In the genomic region with DNA sequence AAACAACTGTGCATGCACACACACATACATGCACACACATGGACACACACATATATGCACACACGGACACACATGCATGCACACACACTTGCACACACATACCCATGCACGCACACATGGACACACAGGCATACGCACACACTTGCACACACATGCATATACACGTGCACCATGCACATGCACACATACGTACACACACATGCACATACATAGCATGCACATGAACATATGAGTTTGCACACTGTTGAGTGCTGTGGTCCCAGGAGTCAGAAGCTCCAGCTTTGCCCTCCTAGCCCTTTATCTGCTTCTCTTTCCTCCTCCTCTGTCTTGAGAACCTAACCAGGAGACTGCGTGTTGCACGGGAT, we compare ENCODE assay signal across 2 cellular contexts.
A peak's percentile ranks its signal among the peaks of the same experiment; 100 is the strongest.
TF ChIP-seq lines count a peak whose summit lies in the region.

No MANE protein-coding gene starts in this region.

TF ChIP-seq in HEK293, 187 proteins besides CTCF, POLR2A, EP300 and RAD21:
- TF ChIP-seq ZNF426 (tag by site-specific recombination; IDR thresholded peaks at IDR 0.05) (no peak), ZNF394 (tag by site-specific recombination; IDR thresholded peaks at IDR 0.05; ENCODE audit: borderline replicate concordance) (no peak), ZNF292 (tag by site-specific recombination; IDR thresholded peaks at IDR 0.05; ENCODE audit: borderline replicate concordance, low read depth) (no peak)
- TF ChIP-seq, protein P1, sequence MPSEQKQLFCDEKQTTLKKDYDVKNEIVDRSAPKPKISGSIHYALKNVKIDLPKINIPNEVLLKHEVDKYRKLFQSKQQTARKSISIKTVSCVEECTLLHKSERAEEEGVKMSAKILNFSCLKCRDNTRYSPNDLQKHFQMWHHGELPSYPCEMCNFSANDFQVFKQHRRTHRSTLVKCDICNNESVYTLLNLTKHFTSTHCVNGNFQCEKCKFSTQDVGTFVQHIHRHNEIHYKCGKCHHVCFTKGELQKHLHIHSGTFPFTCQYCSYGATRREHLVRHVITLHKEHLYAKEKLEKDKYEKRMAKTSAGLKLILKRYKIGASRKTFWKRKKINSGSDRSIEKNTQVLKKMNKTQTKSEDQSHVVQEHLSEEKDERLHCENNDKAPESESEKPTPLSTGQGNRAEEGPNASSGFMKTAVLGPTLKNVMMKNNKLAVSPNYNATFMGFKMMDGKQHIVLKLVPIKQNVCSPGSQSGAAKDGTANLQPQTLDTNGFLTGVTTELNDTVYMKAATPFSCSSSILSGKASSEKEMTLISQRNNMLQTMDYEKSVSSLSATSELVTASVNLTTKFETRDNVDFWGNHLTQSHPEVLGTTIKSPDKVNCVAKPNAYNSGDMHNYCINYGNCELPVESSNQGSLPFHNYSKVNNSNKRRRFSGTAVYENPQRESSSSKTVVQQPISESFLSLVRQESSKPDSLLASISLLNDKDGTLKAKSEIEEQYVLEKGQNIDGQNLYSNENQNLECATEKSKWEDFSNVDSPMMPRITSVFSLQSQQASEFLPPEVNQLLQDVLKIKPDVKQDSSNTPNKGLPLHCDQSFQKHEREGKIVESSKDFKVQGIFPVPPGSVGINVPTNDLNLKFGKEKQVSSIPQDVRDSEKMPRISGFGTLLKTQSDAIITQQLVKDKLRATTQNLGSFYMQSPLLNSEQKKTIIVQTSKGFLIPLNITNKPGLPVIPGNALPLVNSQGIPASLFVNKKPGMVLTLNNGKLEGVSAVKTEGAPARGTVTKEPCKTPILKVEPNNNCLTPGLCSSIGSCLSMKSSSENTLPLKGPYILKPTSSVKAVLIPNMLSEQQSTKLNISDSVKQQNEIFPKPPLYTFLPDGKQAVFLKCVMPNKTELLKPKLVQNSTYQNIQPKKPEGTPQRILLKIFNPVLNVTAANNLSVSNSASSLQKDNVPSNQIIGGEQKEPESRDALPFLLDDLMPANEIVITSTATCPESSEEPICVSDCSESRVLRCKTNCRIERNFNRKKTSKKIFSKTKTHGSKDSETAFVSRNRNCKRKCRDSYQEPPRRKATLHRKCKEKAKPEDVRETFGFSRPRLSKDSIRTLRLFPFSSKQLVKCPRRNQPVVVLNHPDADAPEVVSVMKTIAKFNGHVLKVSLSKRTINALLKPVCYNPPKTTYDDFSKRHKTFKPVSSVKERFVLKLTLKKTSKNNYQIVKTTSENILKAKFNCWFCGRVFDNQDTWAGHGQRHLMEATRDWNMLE (tag by site-specific recombination; conservative IDR thresholded peaks at IDR 0.05; ENCODE audit: low read depth): no peak
- TF ChIP-seq, protein P2, sequence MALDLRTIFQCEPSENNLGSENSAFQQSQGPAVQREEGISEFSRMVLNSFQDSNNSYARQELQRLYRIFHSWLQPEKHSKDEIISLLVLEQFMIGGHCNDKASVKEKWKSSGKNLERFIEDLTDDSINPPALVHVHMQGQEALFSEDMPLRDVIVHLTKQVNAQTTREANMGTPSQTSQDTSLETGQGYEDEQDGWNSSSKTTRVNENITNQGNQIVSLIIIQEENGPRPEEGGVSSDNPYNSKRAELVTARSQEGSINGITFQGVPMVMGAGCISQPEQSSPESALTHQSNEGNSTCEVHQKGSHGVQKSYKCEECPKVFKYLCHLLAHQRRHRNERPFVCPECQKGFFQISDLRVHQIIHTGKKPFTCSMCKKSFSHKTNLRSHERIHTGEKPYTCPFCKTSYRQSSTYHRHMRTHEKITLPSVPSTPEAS (tag by site-specific recombination; IDR thresholded peaks at IDR 0.05): peak; percentile 98

TF ChIP-seq in K562, 482 proteins besides CTCF, POLR2A, EP300 and RAD21:
- TF ChIP-seq, protein P3, sequence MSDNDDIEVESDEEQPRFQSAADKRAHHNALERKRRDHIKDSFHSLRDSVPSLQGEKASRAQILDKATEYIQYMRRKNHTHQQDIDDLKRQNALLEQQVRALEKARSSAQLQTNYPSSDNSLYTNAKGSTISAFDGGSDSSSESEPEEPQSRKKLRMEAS (CRISPR knock-in tag; IDR thresholded peaks at IDR 0.05): 0 out of 2 replicates have a peak, but pooled peaks have one; percentile 21
- TF ChIP-seq NR4A1 (CRISPR knock-in tag; IDR thresholded peaks at IDR 0.05) (no peak), NR4A1 (tag; IDR thresholded peaks at IDR 0.05) (no peak), ZNF561 (CRISPR knock-in tag; conservative IDR thresholded peaks at IDR 0.05) (no peak), KDM1A (IDR thresholded peaks at IDR 0.05) (peak in 1 of 2 experiments; percentile 90; a peak in 2 of 4 replicates), U2AF2 (optimal IDR thresholded peaks at IDR 0.05; ENCODE audit: low read depth, low read length) (no peak)
- TF ChIP-seq, protein P4, sequence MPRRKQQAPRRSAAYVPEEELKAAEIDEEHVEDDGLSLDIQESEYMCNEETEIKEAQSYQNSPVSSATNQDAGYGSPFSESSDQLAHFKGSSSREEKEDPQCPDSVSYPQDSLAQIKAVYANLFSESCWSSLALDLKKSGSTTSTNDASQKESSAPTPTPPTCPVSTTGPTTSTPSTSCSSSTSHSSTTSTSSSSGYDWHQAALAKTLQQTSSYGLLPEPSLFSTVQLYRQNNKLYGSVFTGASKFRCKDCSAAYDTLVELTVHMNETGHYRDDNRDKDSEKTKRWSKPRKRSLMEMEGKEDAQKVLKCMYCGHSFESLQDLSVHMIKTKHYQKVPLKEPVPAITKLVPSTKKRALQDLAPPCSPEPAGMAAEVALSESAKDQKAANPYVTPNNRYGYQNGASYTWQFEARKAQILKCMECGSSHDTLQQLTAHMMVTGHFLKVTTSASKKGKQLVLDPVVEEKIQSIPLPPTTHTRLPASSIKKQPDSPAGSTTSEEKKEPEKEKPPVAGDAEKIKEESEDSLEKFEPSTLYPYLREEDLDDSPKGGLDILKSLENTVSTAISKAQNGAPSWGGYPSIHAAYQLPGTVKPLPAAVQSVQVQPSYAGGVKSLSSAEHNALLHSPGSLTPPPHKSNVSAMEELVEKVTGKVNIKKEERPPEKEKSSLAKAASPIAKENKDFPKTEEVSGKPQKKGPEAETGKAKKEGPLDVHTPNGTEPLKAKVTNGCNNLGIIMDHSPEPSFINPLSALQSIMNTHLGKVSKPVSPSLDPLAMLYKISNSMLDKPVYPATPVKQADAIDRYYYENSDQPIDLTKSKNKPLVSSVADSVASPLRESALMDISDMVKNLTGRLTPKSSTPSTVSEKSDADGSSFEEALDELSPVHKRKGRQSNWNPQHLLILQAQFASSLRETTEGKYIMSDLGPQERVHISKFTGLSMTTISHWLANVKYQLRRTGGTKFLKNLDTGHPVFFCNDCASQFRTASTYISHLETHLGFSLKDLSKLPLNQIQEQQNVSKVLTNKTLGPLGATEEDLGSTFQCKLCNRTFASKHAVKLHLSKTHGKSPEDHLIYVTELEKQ (CRISPR knock-in tag; IDR thresholded peaks at IDR 0.05): no peak
